In the genomic region with DNA sequence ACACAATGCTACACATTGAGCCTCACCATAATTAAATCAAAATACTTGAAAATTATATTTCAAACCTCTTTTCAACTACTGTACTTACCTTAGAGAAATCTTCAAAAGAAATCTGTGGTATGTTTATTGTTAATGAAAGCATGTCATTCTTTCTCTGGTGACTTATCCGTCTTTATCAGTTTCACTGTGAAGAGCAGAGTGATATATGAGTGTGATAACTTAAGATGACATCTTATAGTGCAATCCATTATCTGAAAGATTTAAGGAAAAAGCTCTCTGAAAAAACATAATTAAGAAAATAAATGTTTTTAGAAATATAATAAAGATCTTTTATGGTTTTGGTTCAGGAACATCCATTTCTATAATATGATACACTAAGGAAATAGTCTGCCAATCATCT, we compare ENCODE assay signal across 3 cellular contexts.
"Had no signal": no experiment of that assay in that cellular context is flagged by ENCODE, and none has a peak within 500 bp of the region (broad histone marks: within the 10 kb centered on the region; RNA-seq: fewer than 3 reads in every experiment).

No MANE protein-coding gene starts in this region.

- DNase-seq: GDM1, GF-D8 had no signal

- H3K4me3 ChIP-seq: GM12878 had no signal

- ATAC-seq: GM12878 had no signal
